In the genomic region with DNA sequence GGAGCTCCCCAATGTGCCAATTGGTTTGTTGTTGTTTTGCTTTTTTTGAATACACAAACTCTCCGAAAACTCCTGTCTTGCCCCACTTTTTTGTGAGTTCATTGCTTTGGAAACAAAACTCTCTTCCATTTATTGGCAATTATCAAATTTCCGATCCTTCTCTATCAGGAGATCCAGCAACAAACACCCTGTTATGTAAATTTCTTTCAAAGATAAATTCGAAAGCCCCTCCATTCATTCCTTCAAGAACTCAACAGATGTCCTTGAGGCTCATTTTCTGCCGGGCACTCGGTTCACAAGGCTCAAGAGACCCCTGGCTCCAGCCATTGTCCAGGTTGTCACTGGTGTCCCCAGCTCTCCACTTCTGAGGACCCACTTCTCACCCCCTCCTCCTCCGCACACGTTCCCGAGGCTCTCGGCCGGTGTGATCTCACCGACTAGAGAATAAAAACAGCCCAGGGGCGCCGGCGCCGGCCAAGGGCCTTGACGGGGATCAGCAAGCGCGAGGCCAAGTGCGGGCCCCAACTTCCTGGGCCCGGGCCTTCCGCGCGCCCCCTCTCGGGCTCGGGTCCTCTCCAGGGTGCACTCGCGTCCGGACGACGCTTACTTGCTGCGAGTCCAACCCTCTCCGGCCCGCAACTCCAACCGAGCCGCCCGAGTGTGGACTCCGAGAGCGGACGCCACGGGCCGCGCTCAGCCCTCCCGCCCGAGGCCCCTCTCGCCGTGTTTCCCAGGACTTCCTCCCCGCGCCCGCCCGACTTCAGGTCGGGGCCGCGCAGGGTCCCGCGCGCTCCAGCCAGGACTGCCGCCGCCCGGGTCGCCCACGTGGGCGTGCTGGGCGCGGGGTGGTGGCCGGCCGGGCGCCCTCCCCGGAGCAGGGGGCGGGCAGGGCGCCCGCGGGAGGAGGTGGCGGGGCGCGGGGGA, we compare ENCODE assay signal across 8 cellular contexts. TPM values are rescaled to one million over a fixed set of nuclear protein-coding genes. Genes with fewer than 3 reads are reported as not detected.
DNase-seq lines count a peak whose midpoint lies in the region; ATAC-seq and TF ChIP-seq lines count a peak whose summit lies in the region.

No MANE protein-coding gene starts in this region.

- no peaks in the 10 kb centered on the region for H3K9me3 Mint-ChIP-seq in osteocyte (ENCODE audit: unreplicated experiment)

- H3K4me3 ChIP-seq in HUES6 (ENCODE audit: low read depth, low read length) (peak overlapping the region; percentile 72), fibroblast of the aortic adventitia (ENCODE audit: low read depth, low read length) (peak overlapping the region; percentile 58)

- in situ Hi-C loops in ACHN (cut with HindIII; ENCODE audit: low pct_ligation_motif_present, low pct_unique_long_range_greater_than_20kb, low sequenced_read_pairs), result no loop called here

- peaks cover 41% of the 10 kb centered on the region for H3K27me3 ChIP-seq in HUES6 (ENCODE audit: control insufficient read depth, insufficient read depth, low read length)

- H3K27ac ChIP-seq in HUES6 (ENCODE audit: low read depth, low read length), result peak overlapping the region; percentile 80; the same call in 1 of the 2 replicates

- TF ChIP-seq CTCF in fibroblast of the aortic adventitia (IDR thresholded peaks at IDR 0.05; ENCODE audit: insufficient read depth, low read length) (no peak), osteocyte (IDR thresholded peaks at IDR 0.05) (no peak)

- peak overlapping the region; percentile 87 for H3K9ac ChIP-seq in HUES6 (ENCODE audit: low read length)

- H3K9me3 ChIP-seq in HUES6 (ENCODE audit: control insufficient read depth, insufficient read depth, low read depth, low read length), result no peaks in the 10 kb centered on the region

- H3K36me3 ChIP-seq in HUES6 (ENCODE audit: control insufficient read depth, insufficient read depth, low read length), result no peaks in the 10 kb centered on the region

- H3K4me1 ChIP-seq in HUES6 (ENCODE audit: control insufficient read depth, insufficient read depth, low read length), result peaks cover 36% of the 10 kb centered on the region

- peak overlapping the region; percentile 54 for H3K27ac Mint-ChIP-seq in osteocyte (ENCODE audit: unreplicated experiment)

- peak; percentile 64 for DNase-seq in ACHN
- DNase-seq in activated T-cell treated with anti-CD3 and anti-CD28 coated beads, Interleukin-2, amount 50 U/mL, for 1 hour, result peak; percentile 58
- no peak for DNase-seq in fibroblast of the aortic adventitia (ENCODE audit: low read depth)
- peak; percentile 86 for DNase-seq in osteocyte (ENCODE audit: extremely low spot score, unreplicated experiment)
- DNase-seq in NCI-H1436 (lab: John Stamatoyannopoulos, UW), result no peak
- no peak for DNase-seq in foreskin melanocyte

- no peaks in the 10 kb centered on the region for H3K27me3 Mint-ChIP-seq in osteocyte (ENCODE audit: unreplicated experiment)

- peak; percentile 23 for ATAC-seq in GM19023 (IDR thresholded peaks at IDR 0.05; ENCODE audit: unreplicated experiment)

- peak overlapping the region; percentile 62 for H3K4me3 Mint-ChIP-seq in osteocyte (ENCODE audit: unreplicated experiment)

- peaks cover 36% of the 10 kb centered on the region for H3K4me1 Mint-ChIP-seq in osteocyte (ENCODE audit: unreplicated experiment)

- no peaks in the 10 kb centered on the region for H3K36me3 Mint-ChIP-seq in osteocyte (ENCODE audit: unreplicated experiment)

RNA-seq across cellular contexts. Expression of gene SMAD3, which starts 0.5 kb away (rescaled TPM):
- total RNA-seq in fibroblast of the aortic adventitia (ENCODE audit: low replicate concordance), result 53.6 and 96.3 TPM in 2 replicates
- total RNA-seq in osteocyte, result 35.8 and 39.7 TPM in 2 replicates

Comparison
In these comparisons a context has a peak if more than half of its experiments do, and no peak if none do; other contexts are left out.
1. DNase-seq: peak in ACHN (single experiment), activated T-cell treated with anti-CD3 and anti-CD28 coated beads, Interleukin-2, amount 50 U/mL, for 1 hour (single experiment) and osteocyte (single experiment); none in fibroblast of the aortic adventitia (single experiment), NCI-H1436 (single experiment) and foreskin melanocyte (single experiment).